Comparison of ENCODE assay signal across 24 cellular contexts in genomic region chr12:52473738-52474137, GRCh38. TPM values are rescaled to one million over a fixed set of nuclear protein-coding genes. Genes with fewer than 3 reads are reported as not detected.
"Had no signal": no experiment of that assay in that cellular context is flagged by ENCODE, and none has a peak within 500 bp of the region (broad histone marks: within the 10 kb centered on the region; RNA-seq: fewer than 3 reads in every experiment).

KRT6C (minus strand) TSS chr12:52473805; CDS start chr12:52473737, 68 bp downstream.

- H3K36me3 Mint-ChIP-seq: activated CD4-positive, alpha-beta memory T cell treated with anti-CD3 and anti-CD28 coated beads for 36 hours; activated naive CD8-positive, alpha-beta T cell treated with anti-CD3 and anti-CD28 coated beads, Interleukin-2, amount 10 ng/mL, durations not matched to agents 7 days and 5 days; natural killer cell treated with Interleukin-12 subunit alpha and Interleukin-12 subunit beta and Interleukin-15 and Interleukin-18, amount 100 ng/mL, for 72 hours; type B pancreatic cell had no signal

- H3K4me3 Mint-ChIP-seq: activated CD4-positive, alpha-beta memory T cell treated with anti-CD3 and anti-CD28 coated beads for 36 hours; activated naive CD8-positive, alpha-beta T cell treated with anti-CD3 and anti-CD28 coated beads, Interleukin-2, amount 10 ng/mL, durations not matched to agents 7 days and 5 days; activated T-cell treated with anti-CD3 and anti-CD28 coated beads, Interleukin-2, amount 50 U/mL, for 72 hours; natural killer cell treated with Interleukin-12 subunit alpha and Interleukin-12 subunit beta and Interleukin-15 and Interleukin-18, amount 100 ng/mL, for 72 hours; type B pancreatic cell had no signal

- H3K4me1 Mint-ChIP-seq: activated naive CD8-positive, alpha-beta T cell treated with anti-CD3 and anti-CD28 coated beads, Interleukin-2, amount 10 ng/mL, durations not matched to agents 7 days and 5 days had no signal

- ATAC-seq: activated T-cell treated with anti-CD3 and anti-CD28 coated beads, Interleukin-2, amount 50 U/mL, for 72 hours; natural killer cell treated with Interleukin-12 subunit alpha and Interleukin-12 subunit beta and Interleukin-15 and Interleukin-18, amount 100 ng/mL, for 72 hours had no signal

- H3K9me3 ChIP-seq: esophagus muscularis mucosa had no signal

- H3K9me3 Mint-ChIP-seq: activated CD4-positive, alpha-beta memory T cell treated with anti-CD3 and anti-CD28 coated beads for 36 hours; activated naive CD8-positive, alpha-beta T cell treated with anti-CD3 and anti-CD28 coated beads, Interleukin-2, amount 10 ng/mL, durations not matched to agents 7 days and 5 days; natural killer cell treated with Interleukin-12 subunit alpha and Interleukin-12 subunit beta and Interleukin-15 and Interleukin-18, amount 100 ng/mL, for 72 hours; type B pancreatic cell had no signal

- H3K4me3 ChIP-seq: esophagus muscularis mucosa, right atrium auricular region, skin epidermis had no signal

- H3K36me3 ChIP-seq: esophagus muscularis mucosa, right atrium auricular region had no signal

- H3K27me3 ChIP-seq: esophagus muscularis mucosa, right atrium auricular region had no signal

- H3K4me1 ChIP-seq: esophagus muscularis mucosa, right atrium auricular region had no signal

- H3K27ac ChIP-seq: esophagus muscularis mucosa, right atrium auricular region, skin epidermis, VCaP had no signal

- H3K27ac Mint-ChIP-seq: activated CD4-positive, alpha-beta memory T cell treated with anti-CD3 and anti-CD28 coated beads for 36 hours; activated naive CD8-positive, alpha-beta T cell treated with anti-CD3 and anti-CD28 coated beads, Interleukin-2, amount 10 ng/mL, durations not matched to agents 7 days and 5 days; activated T-cell treated with anti-CD3 and anti-CD28 coated beads, Interleukin-2, amount 50 U/mL, for 72 hours; natural killer cell treated with Interleukin-12 subunit alpha and Interleukin-12 subunit beta and Interleukin-15 and Interleukin-18, amount 100 ng/mL, for 72 hours; progenitor cell of endocrine pancreas; type B pancreatic cell had no signal

- DNase-seq: activated CD4-positive, alpha-beta memory T cell treated with anti-CD3 and anti-CD28 coated beads for 36 hours; activated CD4-positive, alpha-beta T cell treated with anti-CD3 and anti-CD28 coated beads for 1 hour; activated gamma-delta T cell treated with Interleukin-2 at 50 U/mL for 16 hours; activated naive CD8-positive, alpha-beta T cell treated with anti-CD3 and anti-CD28 coated beads, Interleukin-2, amount 10 ng/mL, durations not matched to agents 7 days and 5 days; activated T-cell treated with anti-CD3 and anti-CD28 coated beads, Interleukin-2, amount 50 U/mL, for 72 hours; anterior cingulate cortex; kidney glomerular epithelial cell; mesendoderm; nucleus accumbens; stimulated activated CD4-positive, alpha-beta T cell treated with anti-CD3 and anti-CD28 coated beads, Interleukin-4, amount 100 ng/mL, for 24 hours; stimulated activated naive CD4-positive, alpha-beta T cell had no signal

RNA-seq across cellular contexts. Expression of gene KRT6C, which starts in this region (rescaled TPM):
- total RNA-seq: activated CD4-positive, alpha-beta memory T cell treated with anti-CD3 and anti-CD28 coated beads for 36 hours; activated naive CD8-positive, alpha-beta T cell treated with anti-CD3 and anti-CD28 coated beads, Interleukin-2, amount 10 ng/mL, durations not matched to agents 7 days and 5 days; activated T-cell treated with anti-CD3 and anti-CD28 coated beads, Interleukin-2, amount 50 U/mL, for 72 hours; cerebellum; dermis microvascular lymphatic vessel endothelial cell; esophagus muscularis mucosa; fibroblast of villous mesenchyme; natural killer cell treated with Interleukin-12 subunit alpha and Interleukin-12 subunit beta and Interleukin-15 and Interleukin-18, amount 100 ng/mL, for 72 hours; progenitor cell of endocrine pancreas; right atrium auricular region; subcutaneous adipose tissue; T-helper 1 cell treated with Interleukin-12 subunit alpha and Interleukin-12 subunit beta and Interleukin-4 antibody, amounts not matched to agents 30 ng/mL and 1 ng/mL, for 36 hours had no signal
- polyA plus RNA-seq: liver had no signal
